33 cellular contexts compared by ENCODE assay signal in the genomic region with DNA sequence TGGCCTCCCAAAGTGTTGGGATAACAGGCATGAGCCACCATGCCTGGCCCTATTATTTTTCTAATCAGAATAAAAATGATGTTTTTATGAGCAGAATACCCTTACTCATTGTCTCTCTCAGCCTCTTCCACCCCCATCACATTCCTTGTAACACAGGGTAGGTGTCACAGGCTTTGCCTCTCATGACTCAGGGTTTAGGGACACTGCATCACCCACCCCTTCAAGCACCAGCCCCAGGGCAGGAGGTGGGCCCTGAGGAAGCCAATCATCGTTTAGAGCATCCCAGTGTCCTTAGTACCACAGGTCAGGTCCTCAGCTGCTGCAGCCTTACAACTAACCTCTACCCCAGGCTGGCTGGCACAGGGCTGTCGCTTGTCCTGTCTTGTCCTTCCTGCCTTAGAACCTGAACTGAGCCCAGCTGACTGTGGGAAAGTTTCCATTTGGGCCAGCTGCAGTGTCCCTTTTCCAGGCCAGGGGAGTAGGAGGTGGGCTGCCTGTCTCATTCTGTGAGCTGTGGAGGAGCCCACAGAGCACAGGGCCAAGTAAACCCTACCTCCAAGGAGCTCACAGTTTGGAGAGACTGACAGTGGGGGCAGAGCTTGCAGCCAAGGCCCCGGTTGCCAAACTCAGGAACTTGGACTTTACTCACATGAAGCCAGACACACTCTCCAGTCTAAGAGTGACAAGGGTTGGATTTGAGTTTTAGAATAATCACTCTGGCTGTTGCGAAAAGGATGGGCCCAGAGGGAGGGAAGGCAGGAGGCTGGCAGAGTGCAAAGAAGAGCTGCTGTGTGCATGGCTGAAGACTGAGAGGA. TPM values are rescaled to one million over a fixed set of nuclear protein-coding genes. Genes with fewer than 3 reads are reported as not detected.
DNase-seq lines count a peak whose midpoint lies in the region; ATAC-seq, FAIRE-seq and TF ChIP-seq lines count a peak whose summit lies in the region.
"Had no signal": no experiment of that assay in that cellular context is flagged by ENCODE, and none has a peak within 500 bp of the region (broad histone marks: within the 10 kb centered on the region; RNA-seq: fewer than 3 reads in every experiment).

No MANE protein-coding gene starts in this region.

- H3K4me1 Mint-ChIP-seq in dendritic cell treated with granulocyte-macrophage colony-stimulating factor and Interleukin-4, amounts not matched to agents 40 ng/mL and 50 ng/mL, for 4 days (ENCODE audit: low read depth) = peaks cover 8% of the 10 kb centered on the region

- no peaks in the 10 kb centered on the region for H3K79me2 ChIP-seq in osteoblast (ENCODE audit: insufficient read depth, low read length)

- H3K27ac Mint-ChIP-seq in dendritic cell treated with granulocyte-macrophage colony-stimulating factor and Interleukin-4, amounts not matched to agents 40 ng/mL and 50 ng/mL, for 4 days = peak overlapping the region; percentile 12
- H3K27ac Mint-ChIP-seq: activated T-cell treated with anti-CD3 and anti-CD28 coated beads, Interleukin-2, amount 50 U/mL, for 24 hours; naive B cell; T-helper 2 cell treated with Interferon-gamma antibody and Interleukin-4, amounts not matched to agents 5 μg/mL and 100 μg/mL, for 36 hours had no signal

- H3K9me3 ChIP-seq in osteoblast (ENCODE audit: low read depth, low read length) = no peaks in the 10 kb centered on the region
- H3K9me3 ChIP-seq: BLaER1, Caco-2, heart left ventricle, MG63, upper lobe of left lung had no signal

- no peaks in the 10 kb centered on the region for H4K20me1 ChIP-seq in osteoblast (ENCODE audit: insufficient read depth, low read length)
- H4K20me1 ChIP-seq: BLaER1 had no signal

- intact Hi-C loops in dendritic cell treated with granulocyte-macrophage colony-stimulating factor and Interleukin-4, amounts not matched to agents 40 ng/mL and 50 ng/mL, for 4 days (cut with micrococcal nuclease) = no loop called here

- DNase-seq in EH (ENCODE audit: low read depth) (peak; percentile 41), HTR-8/SVneo (ENCODE audit: insufficient read length, low spot score) (no peak), osteoblast (ENCODE audit: insufficient read length, low spot score, missing footprints) (no peak), NCI-H69 (lab: John Stamatoyannopoulos, UW) (no peak), ureter (ENCODE audit: low spot score) (no peak), NCI-H1105 treated with DMSO at 0.1 percent for 48 hours (lab: John Stamatoyannopoulos, UW) (no peak)
- DNase-seq: ACHN; activated CD4-positive, alpha-beta T cell treated with anti-CD3 and anti-CD28 coated beads for 48 hours; activated naive CD4-positive, alpha-beta T cell; activated T-cell treated with anti-CD3 and anti-CD28 coated beads, Interleukin-2, amount 50 U/mL, for 24 hours; foreskin fibroblast; HCEC 1CT; heart left ventricle; KBM-7; left colon; MG63; naive B cell; NCI-H2081 treated with DMSO at 0.1 percent for 48 hours; NCI-H446; nucleus accumbens; SHP77 treated with DMSO at 0.1 percent for 48 hours; stimulated activated CD4-positive, alpha-beta T cell treated with anti-CD3 and anti-CD28 coated beads, Interleukin-4, amount 100 ng/mL, for 1 hour; substantia nigra; upper lobe of left lung had no signal

- TF ChIP-seq CTCF in osteoblast (IDR thresholded peaks at IDR 0.05; ENCODE audit: extremely low read depth, low read depth, low read length) = no peak

- H3K27me3 Mint-ChIP-seq in dendritic cell treated with granulocyte-macrophage colony-stimulating factor and Interleukin-4, amounts not matched to agents 40 ng/mL and 50 ng/mL, for 4 days = no peaks in the 10 kb centered on the region
- H3K27me3 Mint-ChIP-seq: activated T-cell treated with anti-CD3 and anti-CD28 coated beads, Interleukin-2, amount 50 U/mL, for 24 hours; naive B cell had no signal

- H3K4me3 ChIP-seq in osteoblast (ENCODE audit: insufficient read depth, low read length) = no peak overlapping the region
- H3K4me3 ChIP-seq: BLaER1, coronary artery, heart left ventricle, MG63, upper lobe of left lung had no signal

- peaks cover 3% of the 10 kb centered on the region for H3K4me1 ChIP-seq in osteoblast (ENCODE audit: insufficient read depth, low read length)
- H3K4me1 ChIP-seq: upper lobe of left lung had no signal

- no peak overlapping the region for H3K4me3 Mint-ChIP-seq in dendritic cell treated with granulocyte-macrophage colony-stimulating factor and Interleukin-4, amounts not matched to agents 40 ng/mL and 50 ng/mL, for 4 days
- H3K4me3 Mint-ChIP-seq: activated T-cell treated with anti-CD3 and anti-CD28 coated beads, Interleukin-2, amount 50 U/mL, for 24 hours; naive B cell; T-helper 2 cell treated with Interferon-gamma antibody and Interleukin-4, amounts not matched to agents 5 μg/mL and 100 μg/mL, for 36 hours had no signal

- peaks cover 17% of the 10 kb centered on the region for H3K36me3 Mint-ChIP-seq in dendritic cell treated with granulocyte-macrophage colony-stimulating factor and Interleukin-4, amounts not matched to agents 40 ng/mL and 50 ng/mL, for 4 days (ENCODE audit: low read depth)

- no peak overlapping the region for H3K4me2 ChIP-seq in osteoblast (ENCODE audit: insufficient read depth, low read length)
- H3K4me2 ChIP-seq: BLaER1 had no signal

- H3K36me3 ChIP-seq in osteoblast (ENCODE audit: insufficient read depth, low read length) = no peaks in the 10 kb centered on the region
- H3K36me3 ChIP-seq: BLaER1, heart left ventricle, MG63, upper lobe of left lung had no signal

- no peaks in the 10 kb centered on the region for H3K27me3 ChIP-seq in osteoblast (ENCODE audit: insufficient read depth, low read length)
- H3K27me3 ChIP-seq: BLaER1, heart left ventricle, MG63, upper lobe of left lung had no signal

- H2AFZ ChIP-seq in osteoblast (ENCODE audit: low read length) = peak overlapping the region; percentile 20

- no peak overlapping the region for H3K27ac ChIP-seq in osteoblast (ENCODE audit: low read depth, low read length)
- H3K27ac ChIP-seq: BLaER1, coronary artery, heart left ventricle, upper lobe of left lung, VCaP had no signal

- H3K9me3 Mint-ChIP-seq in dendritic cell treated with granulocyte-macrophage colony-stimulating factor and Interleukin-4, amounts not matched to agents 40 ng/mL and 50 ng/mL, for 4 days = no peaks in the 10 kb centered on the region
- H3K9me3 Mint-ChIP-seq: activated T-cell treated with anti-CD3 and anti-CD28 coated beads, Interleukin-2, amount 50 U/mL, for 24 hours; naive B cell; T-helper 2 cell treated with Interferon-gamma antibody and Interleukin-4, amounts not matched to agents 5 μg/mL and 100 μg/mL, for 36 hours had no signal

- FAIRE-seq in HTR-8/SVneo (lab: Jason Lieb, UNC) = peak; percentile 66
- FAIRE-seq: bronchial epithelial cell had no signal

- ATAC-seq in HG03039 (IDR thresholded peaks at IDR 0.05; ENCODE audit: unreplicated experiment) = no peak
- ATAC-seq: esophagus mucosa, left colon had no signal

RNA-seq across cellular contexts. Expression of a gene that starts 19.5 kb away (rescaled TPM):
- total RNA-seq in osteoblast (28.2 and 30.4 TPM in 2 replicates), ureter (33.6 TPM)

RNA-seq across cellular contexts. Expression of a gene that starts 26.9 kb away (rescaled TPM):
- 2.9 and 3.6 TPM in 2 replicates for total RNA-seq in osteoblast
- total RNA-seq in ureter = 24.0 TPM
